8 cellular contexts compared by ENCODE assay signal in the genomic region with DNA sequence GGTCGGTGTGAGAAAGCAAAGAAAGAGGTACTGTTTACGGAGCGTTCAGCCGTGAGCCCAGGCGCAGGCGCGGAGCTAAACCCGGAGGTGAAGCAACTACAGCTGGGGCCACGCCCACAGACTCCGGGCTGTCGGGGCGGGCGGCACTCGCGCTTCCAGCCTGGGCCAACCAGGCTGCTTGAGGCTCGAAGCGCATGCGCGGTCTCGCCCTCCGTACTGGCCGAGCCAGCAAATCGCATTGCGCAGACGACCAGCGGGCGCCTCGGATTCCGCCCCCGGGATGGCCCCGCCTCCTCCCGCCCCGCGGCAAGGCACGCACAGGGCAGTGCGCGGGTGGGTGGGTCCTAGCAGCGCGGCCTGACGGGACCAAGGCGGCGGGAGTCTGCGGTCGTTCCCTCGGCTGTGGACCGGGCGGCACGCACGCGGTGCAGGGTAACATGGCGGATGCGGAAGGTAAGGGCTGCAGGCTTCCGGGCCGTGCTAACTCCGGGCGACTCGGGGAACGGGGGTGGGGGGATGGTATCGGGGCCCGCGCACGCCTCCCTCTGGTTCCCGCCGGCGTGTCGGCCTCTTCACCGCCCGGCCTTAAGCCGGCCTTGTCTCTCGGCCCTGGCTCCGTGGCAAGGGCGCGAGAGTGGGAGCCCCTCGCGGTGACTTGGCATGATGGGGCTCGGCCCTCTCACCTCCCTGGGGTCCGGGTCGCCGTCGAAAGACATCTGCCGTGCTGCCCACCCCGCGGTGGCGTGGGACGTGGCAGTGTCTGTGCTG. TPM values are rescaled to one million over a fixed set of nuclear protein-coding genes. Genes with fewer than 3 reads are reported as not detected.
DNase-seq lines count a peak whose midpoint lies in the region; ATAC-seq, FAIRE-seq and TF ChIP-seq lines count a peak whose summit lies in the region.

A gene (plus strand): TSS at position 336 of the 768 bp plus-strand sequence. CDS start 102 bp downstream, at position 438.

- H3K36me3 ChIP-seq in pancreas (peaks cover 0 to 12% (median 0%) of the 10 kb centered on the region in 3 donors), tibial artery (peaks cover 0 to 23% (median 17%) of the 10 kb centered on the region in 3 donors)

- no peaks in the 10 kb centered on the region for H3K9me3 Mint-ChIP-seq in activated naive CD8-positive, alpha-beta T cell treated with anti-CD3 and anti-CD28 coated beads for 36 hours

- H3K9me3 ChIP-seq in pancreas (no peaks in the 10 kb centered on the region), tibial artery (no peaks in the 10 kb centered on the region)

- peak within 1 kb of the TSS; percentile 88 for H3K4me3 Mint-ChIP-seq in activated naive CD8-positive, alpha-beta T cell treated with anti-CD3 and anti-CD28 coated beads for 36 hours

- H3K27me3 ChIP-seq in pancreas (no peaks in the 10 kb centered on the region), tibial artery (no peaks in the 10 kb centered on the region)

- peak; percentile 86 for ATAC-seq in HG02623 (IDR thresholded peaks at IDR 0.05; ENCODE audit: unreplicated experiment)
- peak; percentile 99 for ATAC-seq in Right ventricle myocardium inferior
- peak; percentile 95 to 96 (median 96) for ATAC-seq in pancreas

- H3K27ac ChIP-seq in pancreas (peak within 1 kb of the TSS; percentile 43 to 67 (median 62)), tibial artery (peak within 1 kb of the TSS; percentile 53 to 76)

- H3K27ac Mint-ChIP-seq in activated naive CD8-positive, alpha-beta T cell treated with anti-CD3 and anti-CD28 coated beads for 36 hours: peak within 1 kb of the TSS; percentile 95

- H3K27me3 Mint-ChIP-seq in activated naive CD8-positive, alpha-beta T cell treated with anti-CD3 and anti-CD28 coated beads for 36 hours: no peaks in the 10 kb centered on the region

- H3K36me3 Mint-ChIP-seq in activated naive CD8-positive, alpha-beta T cell treated with anti-CD3 and anti-CD28 coated beads for 36 hours: peaks cover 28% of the 10 kb centered on the region

- no peak for FAIRE-seq in pancreas (lab: Jason Lieb, UNC)

- intact Hi-C loops in Right ventricle myocardium inferior (cut with DNase I): no loop called here
- intact Hi-C loops in pancreas (cut with DNase I): no loop called here
- intact Hi-C loops in tibial artery (cut with DNase I; ENCODE audit: low total_unique reads): no loop called here

- peaks cover 31% of the 10 kb centered on the region for H3K4me1 Mint-ChIP-seq in activated naive CD8-positive, alpha-beta T cell treated with anti-CD3 and anti-CD28 coated beads for 36 hours

- TF ChIP-seq POLR2A in GM10847 (IDR thresholded peaks at IDR 0.05; ENCODE audit: extremely low read depth, insufficient read length): peak; percentile 72

- TF ChIP-seq CTCF in pancreas (IDR thresholded peaks at IDR 0.05) (no peak), tibial artery (IDR thresholded peaks at IDR 0.05) (peak in 1 of 2 experiments; percentile 17)

- no peaks in the 10 kb centered on the region for H3K4me1 ChIP-seq in pancreas
- H3K4me1 ChIP-seq in tibial artery: peaks cover 0 to 5% (median 2%) of the 10 kb centered on the region in 4 donors

- WGBS in pancreas, 2 donors: 1 to 33% methylated on average over 84 to 85 of the region's 85 CpGs

- DNase-seq in NCI-H1105 (lab: John Stamatoyannopoulos, UW) (peak; percentile 99), SKM-1 treated with dmso at 0.1 percent for 144 hours (lab: John Stamatoyannopoulos, UW; ENCODE audit: unreplicated experiment) (peak; percentile 86), Right ventricle myocardium inferior (ENCODE audit: missing footprints) (peak; percentile 98), pancreas (peak; percentile 95 to 99 (median 97)), tibial artery (peak; percentile 92 to 97)
- peak; percentile 96 for DNase-seq in activated naive CD8-positive, alpha-beta T cell treated with anti-CD3 and anti-CD28 coated beads for 36 hours

- H3K4me3 ChIP-seq in pancreas (peak within 1 kb of the TSS; percentile 48 to 65 (median 56)), tibial artery (peak within 1 kb of the TSS; percentile 62 to 75)

RNA-seq across cellular contexts. Expression of the gene that starts here (rescaled TPM):
- 100 to 1,000 TPM; 181 to 190 TPM for total RNA-seq in activated naive CD8-positive, alpha-beta T cell treated with anti-CD3 and anti-CD28 coated beads for 36 hours
- total RNA-seq in Right ventricle myocardium inferior (19.7 TPM), pancreas (10 to 100 TPM; 16.8 to 31.4 (median 25.0) TPM)
- 10 to 100 TPM; 16.8 to 26.5 TPM for polyA plus RNA-seq in pancreas

Comparison
In these comparisons a context has a peak if more than half of its experiments do, and no peak if none do; other contexts are left out.
1. Peak in every context shown above with its lines: DNase-seq, ATAC-seq, H3K4me3 ChIP-seq and H3K27ac ChIP-seq.